In genomic region chr17:10881959-10882358, GRCh38 we compare ENCODE assay signal across 11 cellular contexts. TPM values are rescaled to one million over a fixed set of nuclear protein-coding genes. Genes with fewer than 3 reads are reported as not detected.
"Had no signal": no experiment of that assay in that cellular context is flagged by ENCODE, and none has a peak within 500 bp of the region (broad histone marks: within the 10 kb centered on the region; RNA-seq: fewer than 3 reads in every experiment).

No MANE protein-coding gene starts in this region.

- H3K4me1 Mint-ChIP-seq: GM23338 had no signal

- H3K9me3 ChIP-seq: HAP-1 had no signal

- H3K4me2 ChIP-seq: GM23338 had no signal

- H3K4me3 ChIP-seq: GM23248, GM23338, HAP-1 had no signal

- ATAC-seq: GM23338, HCT116 had no signal

- H3K27ac Mint-ChIP-seq: GM23338, H9, HFFc6 had no signal

- H3K27ac ChIP-seq: GM23248 had no signal

- H3K4me3 Mint-ChIP-seq: GM23338, H9, HFFc6 had no signal

- H3K9ac ChIP-seq: GM23248 had no signal

- H3K9me3 Mint-ChIP-seq: H9 had no signal

- H3K36me3 ChIP-seq: HAP-1 had no signal

- H3K4me1 ChIP-seq: HAP-1 had no signal

- DNase-seq: GM23248, GOT3, H7, H9, HCEC 1CT, HFFc6 had no signal

RNA-seq across cellular contexts. Expression of gene PIRT, which starts 44.1 kb away (rescaled TPM):
- total RNA-seq: GM23248, GM23338, H1, H4, H7, H9, HFFc6 had no signal
- polyA plus RNA-seq: GM23248, GM23338 had no signal
